8 cellular contexts compared by ENCODE assay signal in the genomic region with DNA sequence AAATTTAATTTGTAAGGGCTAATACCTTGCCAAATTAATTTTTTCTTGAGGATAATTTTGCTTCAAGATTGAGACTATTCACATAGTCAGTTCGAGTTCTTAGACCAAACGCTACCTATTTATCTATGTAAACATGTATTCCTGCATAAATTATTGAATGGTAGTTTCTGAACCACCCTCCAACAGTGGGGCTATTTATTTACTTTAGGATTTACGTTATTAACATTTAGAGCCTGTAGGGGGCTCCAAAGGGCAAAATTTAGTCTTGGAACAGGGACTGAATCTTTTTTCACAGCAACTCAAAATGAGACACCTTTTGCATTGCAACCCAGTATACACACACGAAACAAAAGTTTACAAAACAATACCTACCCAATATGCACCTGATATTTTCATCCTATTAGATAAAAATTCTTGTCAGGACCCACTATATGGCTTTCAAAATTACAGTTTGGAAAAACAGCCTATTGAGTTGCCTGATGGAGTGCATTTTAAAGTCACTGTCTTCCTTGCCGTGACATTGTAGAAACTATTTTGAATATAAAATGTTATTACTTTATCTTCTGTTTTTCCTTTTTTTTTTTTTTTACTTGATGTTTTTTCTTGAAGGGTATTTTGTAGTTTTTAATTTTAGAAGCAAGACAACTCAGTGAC.
DNase-seq lines count a peak whose midpoint lies in the region; ATAC-seq, FAIRE-seq and TF ChIP-seq lines count a peak whose summit lies in the region.

No MANE protein-coding gene starts in this region.

- DNase-seq in AG20443 (ENCODE audit: low spot score) (peak; percentile 58), HFF-Myc (ENCODE audit: extremely low read depth, low read depth) (peak; percentile 26), NCI-H1092 treated with DMSO at 0.1 percent for 48 hours (lab: John Stamatoyannopoulos, UW) (peak; percentile 18), glomerular visceral epithelial cell (ENCODE audit: extremely low spot score) (peak; percentile 70), skeletal muscle cell (ENCODE audit: low read depth) (peak; percentile 1)

- H3K4me3 ChIP-seq in HFF-Myc (replicated peaks; ENCODE audit: low read depth, low read length) (no peak overlapping the region), skeletal muscle cell (ENCODE audit: low read depth, low read length) (no peak overlapping the region)

- peak; percentile 85 for FAIRE-seq in TTC549 (lab: Jason Lieb, UNC)

- TF ChIP-seq CTCF in GM12873 (IDR thresholded peaks at IDR 0.05; ENCODE audit: insufficient read depth, low read depth, low read length, missing control alignments) (peak; percentile 64), HFF-Myc (IDR thresholded peaks at IDR 0.05; ENCODE audit: low read depth, low read length, missing control alignments) (peak; percentile 56)

- no peak for ATAC-seq in HG03097 (IDR thresholded peaks at IDR 0.05; ENCODE audit: low FRiP score, unreplicated experiment)

Comparison
In these comparisons a context has a peak if more than half of its experiments do, and no peak if none do; other contexts are left out.
1. DNase-seq: peak in every context shown above with its lines; median percentile 70 in glomerular visceral epithelial cell; 58 in AG20443; 26 in HFF-Myc; 18 in NCI-H1092 treated with DMSO at 0.1 percent for 48 hours; 1 in skeletal muscle cell.